In genomic region chr17:30663727-30664455, GRCh38 we compare ENCODE assay signal across 8 cellular contexts.
DNase-seq lines count a peak whose midpoint lies in the region; ATAC-seq and TF ChIP-seq lines count a peak whose summit lies in the region.
"Not testable (repeated sequence)": the region's sequence is repeated elsewhere in the genome, so short reads cannot be mapped to it uniquely, and the experiment has no call there.

No MANE protein-coding gene starts in this region.

- H3K27ac Mint-ChIP-seq in activated CD4-positive, alpha-beta T cell treated with anti-CD3 and anti-CD28 coated beads for 36 hours, result not testable (repeated sequence)
- H3K27ac Mint-ChIP-seq in brain, result peak overlapping the region in 3 of 5 experiments; percentile 79 to 84 (median 81)

- DNase-seq in Ammon's horn (ENCODE audit: low spot score) (peak; percentile 23), G401 (ENCODE audit: low spot score) (peak; percentile 64), NCI-H1417 (lab: John Stamatoyannopoulos, UW) (peak in 2 of 3 experiments; percentile 10 to 39), NCI-H69 (lab: John Stamatoyannopoulos, UW) (peak; percentile 60), fibroblast of pulmonary artery (ENCODE audit: low read depth) (peak; percentile 18), retina (peak; percentile 35)
- DNase-seq in activated CD4-positive, alpha-beta T cell treated with anti-CD3 and anti-CD28 coated beads for 36 hours, result not testable (repeated sequence)

- POLR2A ChIA-PET in activated CD4-positive, alpha-beta T cell treated with anti-CD3 and anti-CD28 coated beads for 36 hours (lab: Charles Lee), result not testable (repeated sequence)

- H3K27me3 Mint-ChIP-seq in activated CD4-positive, alpha-beta T cell treated with anti-CD3 and anti-CD28 coated beads for 36 hours; brain: not testable (repeated sequence)

- H3K9me3 Mint-ChIP-seq in activated CD4-positive, alpha-beta T cell treated with anti-CD3 and anti-CD28 coated beads for 36 hours (ENCODE audit: low read depth); brain: not testable (repeated sequence)

- not testable (repeated sequence) for H3K4me3 ChIP-seq in fibroblast of pulmonary artery (replicated peaks; ENCODE audit: low read depth, low read length)

- in situ Hi-C loops in G401 (cut with HindIII; ENCODE audit: low sequenced_read_pairs), result not testable (repeated sequence)

- not testable (repeated sequence) for TF ChIP-seq CTCF in brain (conservative IDR thresholded peaks at IDR 0.05); fibroblast of pulmonary artery (IDR thresholded peaks at IDR 0.05; ENCODE audit: low read length, missing control alignments)

- H3K4me3 Mint-ChIP-seq in activated CD4-positive, alpha-beta T cell treated with anti-CD3 and anti-CD28 coated beads for 36 hours, result not testable (repeated sequence)
- peak overlapping the region in 4 of 5 experiments; percentile 27 to 64 (median 54) for H3K4me3 Mint-ChIP-seq in brain

- not testable (repeated sequence) for H3K36me3 Mint-ChIP-seq in activated CD4-positive, alpha-beta T cell treated with anti-CD3 and anti-CD28 coated beads for 36 hours (ENCODE audit: low read depth); brain

- not testable (repeated sequence) for H3K4me1 Mint-ChIP-seq in activated CD4-positive, alpha-beta T cell treated with anti-CD3 and anti-CD28 coated beads for 36 hours
- peaks cover 16% of the 10 kb centered on the region for H3K4me1 Mint-ChIP-seq in brain

- intact Hi-C loops in activated CD4-positive, alpha-beta T cell treated with anti-CD3 and anti-CD28 coated beads for 36 hours (cut with DNase I, micrococcal nuclease), result not testable (repeated sequence)

- CTCF ChIA-PET in activated CD4-positive, alpha-beta T cell treated with anti-CD3 and anti-CD28 coated beads for 36 hours (lab: Charles Lee), result not testable (repeated sequence)

- ATAC-seq in activated CD4-positive, alpha-beta T cell treated with anti-CD3 and anti-CD28 coated beads for 36 hours, result peak; percentile 30
